ENCODE assay signal across 23 cellular contexts in the genomic region with DNA sequence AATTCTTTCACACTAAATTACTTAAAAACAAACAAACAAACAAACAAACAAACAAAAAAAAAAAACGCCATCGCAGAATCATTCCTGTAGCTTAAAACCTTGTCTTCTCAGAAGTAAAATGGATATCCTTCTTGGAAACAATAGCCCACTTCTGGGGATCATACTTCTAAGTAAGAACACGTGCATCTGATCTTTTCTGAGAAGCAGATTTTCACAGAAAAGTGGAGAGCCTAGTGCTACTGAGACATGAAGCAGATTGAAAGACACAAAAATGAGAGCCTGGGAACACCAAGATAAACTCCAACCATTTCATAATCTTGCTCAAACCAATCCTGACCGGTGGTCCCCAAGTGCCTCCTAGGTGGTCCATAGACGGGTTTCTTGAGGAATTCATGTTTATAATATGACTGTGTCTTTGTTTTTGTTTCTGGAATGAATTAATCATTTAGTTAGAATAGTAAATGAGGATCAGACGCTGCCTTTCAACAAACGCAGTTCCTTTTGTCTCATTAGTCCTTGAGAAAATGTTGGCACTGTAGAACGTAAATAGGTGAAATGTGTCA.
"Had no signal": no experiment of that assay in that cellular context is flagged by ENCODE, and none has a peak within 500 bp of the region (broad histone marks: within the 10 kb centered on the region; RNA-seq: fewer than 3 reads in every experiment).

No MANE protein-coding gene starts in this region.

- DNase-seq: activated CD4-positive, CD25-positive, alpha-beta regulatory T cell; activated CD8-positive, alpha-beta memory T cell treated with anti-CD3 and anti-CD28 coated beads, Interleukin-2, amount 50 U/mL, for 4 hours; activated effector memory CD4-positive, alpha-beta T cell treated with Interleukin-2 at 50 U/mL for 16 hours; activated naive CD4-positive, alpha-beta T cell; activated T-cell treated with anti-CD3 and anti-CD28 coated beads, Interleukin-2, amount 50 U/mL, for 1 hour; adrenal gland; anterior cingulate cortex; central memory CD4-positive, alpha-beta T cell; Karpas-422; MM.1S; NCI-H1105; NCI-H1436; NCI-H187; NCI-H2081; NCI-H510A treated with DMSO at 0.1 percent for 48 hours; NCI-H69; PC-3; SHP77; T-cell had no signal

- H3K27ac ChIP-seq: adrenal gland, breast epithelium, coronary artery, VCaP had no signal

- ATAC-seq: PC-3, T-cell had no signal

- H3K4me3 Mint-ChIP-seq: activated naive CD8-positive, alpha-beta T cell had no signal

- H3K9me3 Mint-ChIP-seq: T-cell had no signal

- H3K4me1 ChIP-seq: breast epithelium had no signal

- H3K9me3 ChIP-seq: adrenal gland, breast epithelium had no signal

- H3K27ac Mint-ChIP-seq: activated naive CD8-positive, alpha-beta T cell had no signal

- H3K4me3 ChIP-seq: adrenal gland, breast epithelium, coronary artery had no signal

- H3K36me3 Mint-ChIP-seq: activated naive CD8-positive, alpha-beta T cell; T-cell had no signal

- H3K36me3 ChIP-seq: adrenal gland, breast epithelium had no signal

- H3K27me3 ChIP-seq: adrenal gland, breast epithelium had no signal
